Comparison of ENCODE assay signal across 1 cellular context in genomic region chr1:154407866-154408777, GRCh38.
TF ChIP-seq lines count a peak whose summit lies in the region.

No MANE protein-coding gene starts in this region.

TF ChIP-seq in SK-N-SH, 30 proteins besides CTCF, POLR2A, EP300 and RAD21 (continued from another document):
- TF ChIP-seq REST (IDR thresholded peaks at IDR 0.05; ENCODE audit: low read depth, low read length) (no peak), GATA2 (CRISPR knock-in tag; IDR thresholded peaks at IDR 0.05) (no peak), TCF12 (IDR thresholded peaks at IDR 0.05) (no peak)
- TF ChIP-seq, protein P1, sequence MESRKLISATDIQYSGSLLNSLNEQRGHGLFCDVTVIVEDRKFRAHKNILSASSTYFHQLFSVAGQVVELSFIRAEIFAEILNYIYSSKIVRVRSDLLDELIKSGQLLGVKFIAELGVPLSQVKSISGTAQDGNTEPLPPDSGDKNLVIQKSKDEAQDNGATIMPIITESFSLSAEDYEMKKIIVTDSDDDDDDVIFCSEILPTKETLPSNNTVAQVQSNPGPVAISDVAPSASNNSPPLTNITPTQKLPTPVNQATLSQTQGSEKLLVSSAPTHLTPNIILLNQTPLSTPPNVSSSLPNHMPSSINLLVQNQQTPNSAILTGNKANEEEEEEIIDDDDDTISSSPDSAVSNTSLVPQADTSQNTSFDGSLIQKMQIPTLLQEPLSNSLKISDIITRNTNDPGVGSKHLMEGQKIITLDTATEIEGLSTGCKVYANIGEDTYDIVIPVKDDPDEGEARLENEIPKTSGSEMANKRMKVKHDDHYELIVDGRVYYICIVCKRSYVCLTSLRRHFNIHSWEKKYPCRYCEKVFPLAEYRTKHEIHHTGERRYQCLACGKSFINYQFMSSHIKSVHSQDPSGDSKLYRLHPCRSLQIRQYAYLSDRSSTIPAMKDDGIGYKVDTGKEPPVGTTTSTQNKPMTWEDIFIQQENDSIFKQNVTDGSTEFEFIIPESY (IDR thresholded peaks at IDR 0.05; ENCODE audit: borderline replicate concordance, low read depth), result no peak
